In the genomic region with DNA sequence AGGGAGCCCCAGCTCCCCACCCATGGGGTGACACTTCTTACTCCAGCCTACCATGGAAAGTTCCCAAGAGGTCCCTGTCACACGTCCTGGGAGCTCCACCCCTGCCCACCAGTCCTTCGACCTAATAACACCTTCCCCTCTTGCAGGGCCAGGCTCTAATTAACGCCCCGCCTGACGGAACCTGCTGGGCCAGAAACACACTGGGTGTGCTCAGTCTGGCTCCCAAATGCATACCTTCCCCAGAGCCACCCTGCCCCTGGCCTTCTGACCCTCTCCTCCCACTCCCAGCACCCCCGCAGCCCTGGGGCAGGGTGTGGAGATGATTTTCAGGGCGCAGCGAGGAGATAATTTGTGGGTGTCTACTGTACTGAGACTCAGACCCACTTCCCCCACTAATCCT, we compare ENCODE assay signal across 21 cellular contexts. TPM values are rescaled to one million over a fixed set of nuclear protein-coding genes. Genes with fewer than 3 reads are reported as not detected.
DNase-seq lines count a peak whose midpoint lies in the region; ATAC-seq and TF ChIP-seq lines count a peak whose summit lies in the region.
"Had no signal": no experiment of that assay in that cellular context is flagged by ENCODE, and none has a peak within 500 bp of the region (broad histone marks: within the 10 kb centered on the region; RNA-seq: fewer than 3 reads in every experiment).

No MANE protein-coding gene starts in this region.

- H3K4me1 Mint-ChIP-seq in GM23338 (peaks cover 8% of the 10 kb centered on the region), T-helper 17 cell (peaks cover 45% of the 10 kb centered on the region)

- H3K79me2 ChIP-seq in GM23338 (replicated peaks; ENCODE audit: insufficient read depth) (no peaks in the 10 kb centered on the region), smooth muscle cell (ENCODE audit: low read depth) (no peaks in the 10 kb centered on the region)

- H3K4me1 ChIP-seq in GM23338 (ENCODE audit: insufficient read depth) (no peaks in the 10 kb centered on the region), esophagus (ENCODE audit: control insufficient read depth in 2 of 2, insufficient read depth in 2 of 2, low read length in 1 of 2) (peaks cover 0 to 19% of the 10 kb centered on the region in 2 donors), suprapubic skin (peaks cover 43% of the 10 kb centered on the region), smooth muscle cell (ENCODE audit: low read depth) (no peaks in the 10 kb centered on the region)

- no peak for TF ChIP-seq POLR2A in suprapubic skin (IDR thresholded peaks at IDR 0.05)

- no peak for DNase-seq in GM23338 (ENCODE audit: low spot score)
- DNase-seq in T-helper 17 cell, result no peak
- no peak for DNase-seq in suprapubic skin (ENCODE audit: low spot score in 2 of 2)
- no peak for DNase-seq in smooth muscle cell (lab: John Stamatoyannopoulos, UW; ENCODE audit: unreplicated experiment)
- DNase-seq in NCI-H2171 treated with DMSO at 0.1 percent for 48 hours (lab: John Stamatoyannopoulos, UW), result no peak
- no peak for DNase-seq in activated CD4-positive, alpha-beta T cell treated with anti-CD3 and anti-CD28 coated beads, Interleukin-2, amount 50 U/mL, for 48 hours
- DNase-seq: ACHN; DMS 273 treated with DMSO at 0.1 percent for 48 hours; GF-D8; HFFc6; NCI-H1092 treated with DMSO at 0.1 percent for 48 hours; NCI-H2081; NCI-H446 treated with DMSO at 0.1 percent for 48 hours; NK-92 treated with Interleukin-12 subunit alpha and Interleukin-12 subunit beta, amount 100 ng/mL, for 24 hours; Right ventricle myocardium superior had no signal

- H3K9me3 ChIP-seq in T-helper 17 cell (ENCODE audit: control insufficient read depth, low read length, poor library complexity, severe bottlenecking), result no peaks in the 10 kb centered on the region
- H3K9me3 ChIP-seq in esophagus (ENCODE audit: control insufficient read depth in 2 of 2, insufficient read depth in 1 of 2, low read depth in 1 of 2, low read length in 1 of 2), result no peaks in the 10 kb centered on the region
- H3K9me3 ChIP-seq in suprapubic skin, result no peaks in the 10 kb centered on the region
- no peaks in the 10 kb centered on the region for H3K9me3 ChIP-seq in smooth muscle cell (replicated peaks; ENCODE audit: low read depth)

- ATAC-seq in GM23338 (no peak), T-helper 17 cell (no peak), HG02763 (IDR thresholded peaks at IDR 0.05; ENCODE audit: unreplicated experiment) (no peak)

- H2AFZ ChIP-seq in GM23338 (peak overlapping the region; percentile 97), smooth muscle cell (ENCODE audit: low read depth) (no peak overlapping the region)

- H3K36me3 Mint-ChIP-seq in GM23338 (ENCODE audit: low read depth) (no peaks in the 10 kb centered on the region), T-helper 17 cell (ENCODE audit: low read depth) (peaks cover 3% of the 10 kb centered on the region)

- H3K4me2 ChIP-seq in GM23338 (0 out of 2 replicates have a peak overlapping the region, but pooled peaks have one; percentile 55), smooth muscle cell (no peak overlapping the region)

- 27 to 38% methylated on average over 8 of the region's 8 CpGs for WGBS in esophagus, 2 donors
- 53% methylated on average over 4 of the region's 8 CpGs for WGBS in suprapubic skin
- 71% methylated on average over 8 of the region's 8 CpGs for WGBS in smooth muscle cell (ENCODE audit: low lambda C conversion rate)

- H3K9me3 Mint-ChIP-seq in GM23338, result no peaks in the 10 kb centered on the region
- H3K9me3 Mint-ChIP-seq: HFFc6 had no signal

- TF ChIP-seq EP300 in suprapubic skin (IDR thresholded peaks at IDR 0.05), result no peak

- H3K27ac Mint-ChIP-seq in GM23338 (no peak overlapping the region), T-helper 17 cell (peak overlapping the region; percentile 85)
- H3K27ac Mint-ChIP-seq: HFFc6 had no signal

- H3K9ac ChIP-seq in smooth muscle cell (ENCODE audit: low read depth), result no peak overlapping the region

- no peak overlapping the region for H3K27ac ChIP-seq in GM23338 (ENCODE audit: low read depth)
- peak overlapping the region; percentile 84 to 98 for H3K27ac ChIP-seq in esophagus (ENCODE audit: low read depth in 2 of 2, low read length in 1 of 2)
- peak overlapping the region; percentile 89 for H3K27ac ChIP-seq in suprapubic skin
- no peak overlapping the region for H3K27ac ChIP-seq in smooth muscle cell (ENCODE audit: low read depth)

- TF ChIP-seq CTCF in GM23338 (conservative IDR thresholded peaks at IDR 0.05; ENCODE audit: low read depth in 2 of 2) (no peak), suprapubic skin (IDR thresholded peaks at IDR 0.05) (no peak), smooth muscle cell (IDR thresholded peaks at IDR 0.05; ENCODE audit: borderline replicate concordance, insufficient read depth, poor library complexity, severe bottlenecking) (no peak)

- no peaks in the 10 kb centered on the region for H3K9me2 ChIP-seq in GM23338 (ENCODE audit: insufficient read depth)

- no peaks in the 10 kb centered on the region for H3K36me3 ChIP-seq in GM23338 (ENCODE audit: insufficient read depth)
- peaks cover 0 to 3% of the 10 kb centered on the region in 2 donors for H3K36me3 ChIP-seq in esophagus (ENCODE audit: control insufficient read depth in 2 of 2, insufficient read depth in 2 of 2, low read length in 1 of 2)
- no peaks in the 10 kb centered on the region for H3K36me3 ChIP-seq in suprapubic skin
- no peaks in the 10 kb centered on the region for H3K36me3 ChIP-seq in smooth muscle cell (ENCODE audit: low read depth)

- H3F3A ChIP-seq in GM23338 (replicated peaks; ENCODE audit: low read depth) (no peaks in the 10 kb centered on the region), smooth muscle cell (ENCODE audit: low read depth) (no peaks in the 10 kb centered on the region)

- H4K20me1 ChIP-seq in GM23338 (replicated peaks; ENCODE audit: insufficient read depth), result no peaks in the 10 kb centered on the region
- H4K20me1 ChIP-seq in smooth muscle cell (ENCODE audit: low read depth), result no peaks in the 10 kb centered on the region

- H3K27me3 Mint-ChIP-seq in GM23338 (ENCODE audit: insufficient read depth, low read depth, poor library complexity) (peaks cover 7% of the 10 kb centered on the region), T-helper 17 cell (no peaks in the 10 kb centered on the region)

- H3K27me3 ChIP-seq in GM23338 (ENCODE audit: insufficient read depth) (no peaks in the 10 kb centered on the region), esophagus (ENCODE audit: control insufficient read depth in 1 of 2, insufficient read depth in 2 of 2, low read length in 2 of 2) (no peaks in the 10 kb centered on the region), suprapubic skin (no peaks in the 10 kb centered on the region), smooth muscle cell (ENCODE audit: low read depth) (no peaks in the 10 kb centered on the region)

- H3K4me3 Mint-ChIP-seq in GM23338 (no peak overlapping the region), T-helper 17 cell (peak overlapping the region; percentile 76)
- H3K4me3 Mint-ChIP-seq: HFFc6 had no signal

- no peak overlapping the region for H3K4me3 ChIP-seq in GM23338
- no peak overlapping the region for H3K4me3 ChIP-seq in esophagus (ENCODE audit: low read depth in 1 of 2, low read length in 2 of 2)
- no peak overlapping the region for H3K4me3 ChIP-seq in suprapubic skin
- H3K4me3 ChIP-seq in smooth muscle cell, result no peak overlapping the region

TF ChIP-seq in GM23338, 12 proteins besides CTCF, POLR2A, EP300 and RAD21 (continues in another document):
- TF ChIP-seq ZNF114 (CRISPR knock-in tag; IDR thresholded peaks at IDR 0.05) (no peak), POLR2AphosphoS5 (IDR thresholded peaks at IDR 0.05; ENCODE audit: low read depth) (no peak)
- TF ChIP-seq, protein P1, sequence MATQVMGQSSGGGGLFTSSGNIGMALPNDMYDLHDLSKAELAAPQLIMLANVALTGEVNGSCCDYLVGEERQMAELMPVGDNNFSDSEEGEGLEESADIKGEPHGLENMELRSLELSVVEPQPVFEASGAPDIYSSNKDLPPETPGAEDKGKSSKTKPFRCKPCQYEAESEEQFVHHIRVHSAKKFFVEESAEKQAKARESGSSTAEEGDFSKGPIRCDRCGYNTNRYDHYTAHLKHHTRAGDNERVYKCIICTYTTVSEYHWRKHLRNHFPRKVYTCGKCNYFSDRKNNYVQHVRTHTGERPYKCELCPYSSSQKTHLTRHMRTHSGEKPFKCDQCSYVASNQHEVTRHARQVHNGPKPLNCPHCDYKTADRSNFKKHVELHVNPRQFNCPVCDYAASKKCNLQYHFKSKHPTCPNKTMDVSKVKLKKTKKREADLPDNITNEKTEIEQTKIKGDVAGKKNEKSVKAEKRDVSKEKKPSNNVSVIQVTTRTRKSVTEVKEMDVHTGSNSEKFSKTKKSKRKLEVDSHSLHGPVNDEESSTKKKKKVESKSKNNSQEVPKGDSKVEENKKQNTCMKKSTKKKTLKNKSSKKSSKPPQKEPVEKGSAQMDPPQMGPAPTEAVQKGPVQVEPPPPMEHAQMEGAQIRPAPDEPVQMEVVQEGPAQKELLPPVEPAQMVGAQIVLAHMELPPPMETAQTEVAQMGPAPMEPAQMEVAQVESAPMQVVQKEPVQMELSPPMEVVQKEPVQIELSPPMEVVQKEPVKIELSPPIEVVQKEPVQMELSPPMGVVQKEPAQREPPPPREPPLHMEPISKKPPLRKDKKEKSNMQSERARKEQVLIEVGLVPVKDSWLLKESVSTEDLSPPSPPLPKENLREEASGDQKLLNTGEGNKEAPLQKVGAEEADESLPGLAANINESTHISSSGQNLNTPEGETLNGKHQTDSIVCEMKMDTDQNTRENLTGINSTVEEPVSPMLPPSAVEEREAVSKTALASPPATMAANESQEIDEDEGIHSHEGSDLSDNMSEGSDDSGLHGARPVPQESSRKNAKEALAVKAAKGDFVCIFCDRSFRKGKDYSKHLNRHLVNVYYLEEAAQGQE (IDR thresholded peaks at IDR 0.05; ENCODE audit: unreplicated experiment), result no peak

RNA-seq across cellular contexts. Expression of a gene that starts 20.6 kb away (rescaled TPM):
- not detected in 2 replicates for total RNA-seq in GM23338 (2014; rRNA removed; shearing (Covaris generic))
- polyA plus RNA-seq in GM23338 (2016; fragmentation: Nextera tagmentation; extraction: Ambion mirVana), result not detected in 2 replicates
- total RNA-seq in T-helper 17 cell, result not detected
- 10 to 100 TPM in 1 of 2 donors, 1 to 10 TPM in 1; 9.9 to 21.5 TPM for polyA plus RNA-seq in esophagus
- 10 to 100 TPM; 34.2 to 72.1 (median 55.3) TPM for total RNA-seq in suprapubic skin
- total RNA-seq in smooth muscle cell, result not detected in 2 replicates
- 0.31 TPM in 1 of 2 replicates, not detected in the other for polyA plus RNA-seq in smooth muscle cell
- total RNA-seq: H4, HFFc6, HT1080, LHCN-M2, OCI-LY7, Right ventricle myocardium superior had no signal

RNA-seq across cellular contexts. Expression of a gene that starts 32.7 kb away (rescaled TPM):
- total RNA-seq in GM23338 (2014; rRNA removed; shearing (Covaris generic)), result not detected in 2 replicates
- polyA plus RNA-seq in GM23338 (2016; fragmentation: Nextera tagmentation; extraction: Ambion mirVana), result 0.23 and 0.24 TPM in 2 replicates
- not detected for total RNA-seq in T-helper 17 cell
- under 1 TPM in 1 of 2 donors, not detected in 1; 0.28 TPM for polyA plus RNA-seq in esophagus
- 100 to 1,000 TPM in 3 of 4 donors, 10 to 100 TPM in 1; 14.9 to 257 (median 228) TPM for total RNA-seq in suprapubic skin
- total RNA-seq in smooth muscle cell, result not detected in 2 replicates
- polyA plus RNA-seq in smooth muscle cell, result not detected in 2 replicates
- total RNA-seq: H4, HFFc6, HT1080, LHCN-M2, OCI-LY7, Right ventricle myocardium superior had no signal

RNA-seq across cellular contexts. Expression of a gene that starts 56.5 kb away (rescaled TPM):
- total RNA-seq in GM23338 (2014; rRNA removed; shearing (Covaris generic)), result not detected in 2 replicates
- polyA plus RNA-seq in GM23338 (2016; fragmentation: Nextera tagmentation; extraction: Ambion mirVana), result not detected in 2 replicates
- not detected for total RNA-seq in T-helper 17 cell
- 1 to 10 TPM; 3.1 to 3.3 TPM for polyA plus RNA-seq in esophagus
- 10 to 100 TPM; 13.0 to 35.0 (median 21.2) TPM for total RNA-seq in suprapubic skin
- 0.54 and 1.1 TPM in 2 replicates for total RNA-seq in smooth muscle cell
- polyA plus RNA-seq in smooth muscle cell, result 0.43 and 0.64 TPM in 2 replicates
- total RNA-seq: H4, HFFc6, HT1080, LHCN-M2, OCI-LY7, Right ventricle myocardium superior had no signal

Comparison
In these comparisons a context has a peak if more than half of its experiments do, and no peak if none do; other contexts are left out.
1. H3K27ac ChIP-seq: peak in esophagus (2 of 2) and suprapubic skin (single experiment); none in GM23338 (single experiment) and smooth muscle cell (single experiment).
2. RNA of a gene that starts 20.6 kb away (total RNA-seq): 34.2 to 72.1 TPM in suprapubic skin; not detected in smooth muscle cell, not detected in GM23338 and not detected in T-helper 17 cell; every median in the first group is over 10 times any median in the second.
3. RNA of a gene that starts 32.7 kb away (total RNA-seq): 14.9 to 257 TPM in suprapubic skin; not detected in GM23338, not detected in T-helper 17 cell and not detected in smooth muscle cell; every median in the first group is over 10 times any median in the second.